ENCODE assay signal across 1 cellular context in genomic region chr2:96485751-96486643, GRCh38.
TF ChIP-seq lines count a peak whose summit lies in the region.

No MANE protein-coding gene starts in this region.

TF ChIP-seq in K562, 482 proteins besides CTCF, POLR2A, EP300 and RAD21 (continued from another document):
- TF ChIP-seq JUND (IDR thresholded peaks at IDR 0.05; ENCODE audit: borderline replicate concordance, low read depth, low read length) (no peak), JUND (tag; IDR thresholded peaks at IDR 0.05; ENCODE audit: borderline replicate concordance, low read depth, low read length) (peak; percentile 26; the same call in 1 of the 3 replicates), ZNF224 (CRISPR knock-in tag; IDR thresholded peaks at IDR 0.05) (no peak), MGA (IDR thresholded peaks at IDR 0.05) (peak; percentile 49; the same call in 1 of the 2 replicates), RBBP5 (IDR thresholded peaks at IDR 0.05; ENCODE audit: borderline replicate concordance, insufficient read depth, low read length, poor library complexity, severe bottlenecking) (peak; percentile 31), ZBTB5 (IDR thresholded peaks at IDR 0.05) (no peak), ZBTB9 (CRISPR knock-in tag; IDR thresholded peaks at IDR 0.05) (0 out of 2 replicates have a peak, but pooled peaks have one; percentile 39), CREM (IDR thresholded peaks at IDR 0.05; ENCODE audit: low read depth) (peak; percentile 43; the same call in 1 of the 2 replicates), ATF1 (CRISPR knock-in tag; IDR thresholded peaks at IDR 0.05) (no peak), ATF1 (tag; IDR thresholded peaks at IDR 0.05) (peak; percentile 53; the same call in 1 of the 2 replicates), PRDM10 (IDR thresholded peaks at IDR 0.05; ENCODE audit: partially characterized antibody) (peak; percentile 79), CTBP1 (IDR thresholded peaks at IDR 0.05; ENCODE audit: borderline replicate concordance) (peak; percentile 40; the same call in 1 of the 2 replicates), AFF1 (IDR thresholded peaks at IDR 0.05; ENCODE audit: low read depth in 1 of 2, partially characterized antibody in 2 of 2) (no peak), NR2C2 (CRISPR knock-in tag; IDR thresholded peaks at IDR 0.05) (no peak), NR2C2 (tag; IDR thresholded peaks at IDR 0.05) (peak; percentile 47), SPI1 (IDR thresholded peaks at IDR 0.05; ENCODE audit: borderline replicate concordance, low read depth, low read length) (peak; percentile 59; the same call in 1 of the 2 replicates), HINFP (tag; conservative IDR thresholded peaks at IDR 0.05; ENCODE audit: low read depth) (no peak), ATF7 (IDR thresholded peaks at IDR 0.05) (peak; percentile 50; the same call in 1 of the 2 replicates), SOX6 (IDR thresholded peaks at IDR 0.05) (peak; percentile 68), MAZ (CRISPR knock-in tag; conservative IDR thresholded peaks at IDR 0.05 in 1 of 2, IDR thresholded peaks at IDR 0.05 in 1 of 2) (0 out of 4 replicates have a peak, but pooled peaks of 1 of the 2 experiments have one; percentile 18), L3MBTL2 (IDR thresholded peaks at IDR 0.05) (peak; percentile 33; the same call in 1 of the 2 replicates), MEIS2 (IDR thresholded peaks at IDR 0.05; ENCODE audit: partially characterized antibody) (peak; percentile 34)
